In genomic region chr4:153344131-153345010, GRCh38 we compare ENCODE assay signal across 8 cellular contexts. TPM values are rescaled to one million over a fixed set of nuclear protein-coding genes. Genes with fewer than 3 reads are reported as not detected.
DNase-seq lines count a peak whose midpoint lies in the region; ATAC-seq and TF ChIP-seq lines count a peak whose summit lies in the region.

MND1 (plus strand) TSS chr4:153344688; CDS start chr4:153344738, 50 bp downstream.

- peak within 1 kb of the TSS; percentile 98 for H3K27ac ChIP-seq in SU-DHL-6 (ENCODE audit: low read depth, low read length)
- H3K27ac ChIP-seq in cardiac muscle cell = no peak within 1 kb of the TSS
- no peak within 1 kb of the TSS for H3K27ac ChIP-seq in parathyroid adenoma
- H3K27ac ChIP-seq in tibial nerve = peak within 1 kb of the TSS in 2 of 4 donors; percentile 13 to 39

- peaks cover 27% of the 10 kb centered on the region for H3F3A ChIP-seq in SU-DHL-6 (ENCODE audit: insufficient read depth)

- peak; percentile 83 for ATAC-seq in HG02642 (IDR thresholded peaks at IDR 0.05; ENCODE audit: poor library complexity, unreplicated experiment)

- no peak for TF ChIP-seq POLR2A in tibial nerve (IDR thresholded peaks at IDR 0.05)

- H3K4me3 ChIP-seq in GM12875 (ENCODE audit: low read depth, low read length) = peak within 1 kb of the TSS; percentile 98
- peak within 1 kb of the TSS; percentile 76 for H3K4me3 ChIP-seq in SU-DHL-6 (ENCODE audit: insufficient read depth, low read length, poor library complexity, severe bottlenecking)
- H3K4me3 ChIP-seq in cardiac muscle cell = peak within 1 kb of the TSS; percentile 61
- H3K4me3 ChIP-seq in parathyroid adenoma (ENCODE audit: low read depth, low read length) = peak within 1 kb of the TSS; percentile 67
- H3K4me3 ChIP-seq in tibial nerve = peak within 1 kb of the TSS; percentile 39 to 82 (median 66)

- peaks cover 14% of the 10 kb centered on the region for H3K36me3 Mint-ChIP-seq in activated naive CD8-positive, alpha-beta T cell treated with anti-CD3 and anti-CD28 coated beads for 36 hours

- H4K20me1 ChIP-seq in SU-DHL-6 (ENCODE audit: low read depth, low read length) = no peaks in the 10 kb centered on the region

- H3K9ac ChIP-seq in SU-DHL-6 (ENCODE audit: low read length) = peak within 1 kb of the TSS; percentile 98
- H3K9ac ChIP-seq in parathyroid adenoma = no peak within 1 kb of the TSS

- H3K27ac Mint-ChIP-seq in activated naive CD8-positive, alpha-beta T cell treated with anti-CD3 and anti-CD28 coated beads for 36 hours = peak within 1 kb of the TSS; percentile 92

- TF ChIP-seq EP300 in tibial nerve (IDR thresholded peaks at IDR 0.05) = peak in 1 of 2 donors; percentile 55

- peaks cover 9% of the 10 kb centered on the region for H3K27me3 Mint-ChIP-seq in activated naive CD8-positive, alpha-beta T cell treated with anti-CD3 and anti-CD28 coated beads for 36 hours

- peaks cover 5% of the 10 kb centered on the region for H3K4me1 ChIP-seq in cardiac muscle cell (ENCODE audit: low read depth)
- no peaks in the 10 kb centered on the region for H3K4me1 ChIP-seq in parathyroid adenoma
- H3K4me1 ChIP-seq in tibial nerve = peaks cover 0 to 12% (median 0%) of the 10 kb centered on the region in 4 donors

- H3K9me2 ChIP-seq in SU-DHL-6 (replicated peaks; ENCODE audit: insufficient read depth, low read length) = no peaks in the 10 kb centered on the region

- H3K4me2 ChIP-seq in SU-DHL-6 (ENCODE audit: low read depth, low read length, poor library complexity, severe bottlenecking) (peak within 1 kb of the TSS; percentile 98), parathyroid adenoma (ENCODE audit: low read length) (peak within 1 kb of the TSS; percentile 60)

- peak within 1 kb of the TSS; percentile 92 for H3K4me3 Mint-ChIP-seq in activated naive CD8-positive, alpha-beta T cell treated with anti-CD3 and anti-CD28 coated beads for 36 hours

- WGBS in tibial nerve, 2 donors = 0 to 1% methylated on average over 59 to 86 of the region's 86 CpGs

- H3K9me3 ChIP-seq in SU-DHL-6 (ENCODE audit: insufficient read depth, low read length) (no peaks in the 10 kb centered on the region), cardiac muscle cell (ENCODE audit: low read depth) (no peaks in the 10 kb centered on the region), parathyroid adenoma (ENCODE audit: control insufficient read depth, low read length) (no peaks in the 10 kb centered on the region), tibial nerve (no peaks in the 10 kb centered on the region)

- no peaks in the 10 kb centered on the region for H3K27me3 ChIP-seq in SU-DHL-6 (ENCODE audit: low read length)
- H3K27me3 ChIP-seq in cardiac muscle cell = no peaks in the 10 kb centered on the region
- no peaks in the 10 kb centered on the region for H3K27me3 ChIP-seq in parathyroid adenoma (ENCODE audit: control insufficient read depth, insufficient read depth, low read length)
- H3K27me3 ChIP-seq in tibial nerve = no peaks in the 10 kb centered on the region

- DNase-seq in NCI-H1105 (lab: John Stamatoyannopoulos, UW) = peak; percentile 72
- peak; percentile 94 for DNase-seq in activated naive CD8-positive, alpha-beta T cell treated with anti-CD3 and anti-CD28 coated beads for 36 hours
- peak; percentile 83 to 88 for DNase-seq in cardiac muscle cell (ENCODE audit: low read depth in 1 of 2, low spot score in 1 of 2)
- DNase-seq in tibial nerve (ENCODE audit: low spot score in 2 of 2) = peak; percentile 66 to 75

- H3K9me3 Mint-ChIP-seq in activated naive CD8-positive, alpha-beta T cell treated with anti-CD3 and anti-CD28 coated beads for 36 hours = no peaks in the 10 kb centered on the region

- H3K4me1 Mint-ChIP-seq in activated naive CD8-positive, alpha-beta T cell treated with anti-CD3 and anti-CD28 coated beads for 36 hours = peaks cover 9% of the 10 kb centered on the region

- TF ChIP-seq CTCF in GM12875 (IDR thresholded peaks at IDR 0.05; ENCODE audit: borderline replicate concordance, insufficient read depth, low read depth, low read length) (peak; percentile 95), SU-DHL-6 (IDR thresholded peaks at IDR 0.05; ENCODE audit: insufficient read depth, low read length, poor library complexity, severe bottlenecking) (peak; percentile 63), cardiac muscle cell (IDR thresholded peaks at IDR 0.05; ENCODE audit: low read depth, low read length) (peak; percentile 87), parathyroid adenoma (IDR thresholded peaks at IDR 0.05) (peak; percentile 83), tibial nerve (IDR thresholded peaks at IDR 0.05) (peak; percentile 83 to 98 (median 97))

- H3K36me3 ChIP-seq in SU-DHL-6 (ENCODE audit: low read length) (0 out of 2 replicates have a peak, but pooled peaks cover under 1% of the 10 kb centered on the region), cardiac muscle cell (no peaks in the 10 kb centered on the region), parathyroid adenoma (ENCODE audit: control insufficient read depth, insufficient read depth, low read length) (no peaks in the 10 kb centered on the region), tibial nerve (peaks cover 0 to 4% (median 0%) of the 10 kb centered on the region in 3 donors)

- H3K79me2 ChIP-seq in SU-DHL-6 (ENCODE audit: insufficient read depth, low read length) (peaks cover 47% of the 10 kb centered on the region), parathyroid adenoma (no peaks in the 10 kb centered on the region)

- H2AFZ ChIP-seq in SU-DHL-6 (ENCODE audit: low read depth, low read length, severe bottlenecking) (peak within 1 kb of the TSS; percentile 90), parathyroid adenoma (peak within 1 kb of the TSS; percentile 83)

RNA-seq across cellular contexts. Expression of gene MND1, which starts in this region (rescaled TPM):
- 10 to 100 TPM; 42.8 to 45.3 TPM for total RNA-seq in activated naive CD8-positive, alpha-beta T cell treated with anti-CD3 and anti-CD28 coated beads for 36 hours
- total RNA-seq in cardiac muscle cell (10.3 and 12.6 TPM in 2 replicates), tibial nerve (1 to 10 TPM in 1 of 4 donors, under 1 TPM in 1, not detected in 2; 0.66 to 2.1 TPM)
- 6.5 and 15.9 TPM in 2 replicates for polyA plus RNA-seq in cardiac muscle cell
